12 cellular contexts compared by ENCODE assay signal in the genomic region with DNA sequence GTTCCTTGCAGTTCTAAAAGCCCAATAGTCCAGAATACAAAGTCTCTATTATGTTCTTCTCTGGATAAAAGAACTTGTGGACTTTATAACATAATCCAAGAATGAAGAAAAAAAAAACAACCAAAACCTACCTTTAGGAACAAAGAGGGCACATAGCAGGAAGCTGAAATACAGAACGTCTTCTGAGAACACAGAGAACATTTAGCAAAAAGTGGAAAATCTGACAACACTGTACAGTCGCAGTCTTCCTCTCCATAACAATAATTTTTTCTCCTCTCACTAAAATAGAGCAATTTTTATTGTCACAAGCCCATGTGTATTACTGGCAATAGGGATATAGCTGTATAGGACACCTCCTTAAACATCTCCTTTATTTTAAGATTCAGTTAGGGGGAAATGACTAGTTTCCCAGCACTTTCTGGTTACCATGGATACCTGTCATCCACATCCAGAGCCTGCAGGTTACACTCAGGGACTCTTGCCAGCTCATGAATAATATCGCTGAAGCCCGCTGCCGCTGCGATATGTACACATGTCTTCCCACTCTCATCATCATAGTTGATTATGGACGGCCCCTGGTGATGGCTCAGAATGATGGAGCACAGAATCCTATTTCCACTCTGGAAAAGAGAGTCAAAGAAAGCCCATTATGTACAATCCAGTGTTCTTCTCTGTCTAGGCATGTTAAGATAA.
DNase-seq lines count a peak whose midpoint lies in the region; ATAC-seq and TF ChIP-seq lines count a peak whose summit lies in the region.
"Had no signal": no experiment of that assay in that cellular context is flagged by ENCODE, and none has a peak within 500 bp of the region (broad histone marks: within the 10 kb centered on the region; RNA-seq: fewer than 3 reads in every experiment).

No MANE protein-coding gene starts in this region.

- TF ChIP-seq CTCF in choroid plexus epithelial cell (conservative IDR thresholded peaks at IDR 0.05; ENCODE audit: low read depth, low read length) (no peak), GM10266 (IDR thresholded peaks at IDR 0.05; ENCODE audit: control insufficient read depth, insufficient read depth, low read depth, missing control alignments) (no peak)

- H3K27ac Mint-ChIP-seq in stimulated activated memory B cell treated with anti-CD40 and anti-IgM and Interleukin-4, amounts not matched to agents 10 μg/mL and 1 μg/mL and 100 μg/mL, for 72 hours: no peak overlapping the region

- DNase-seq in activated T-cell treated with anti-CD3 and anti-CD28 coated beads, Interleukin-2, amount 50 U/mL, for 4 hours: peak; percentile 7
- DNase-seq in activated T-cell treated with anti-CD3 and anti-CD28 coated beads for 4 hours (no peak), choroid plexus epithelial cell (ENCODE audit: low read depth) (peak; percentile 43), pulmonary artery endothelial cell (ENCODE audit: low read depth, low spot score) (peak; percentile 92), GM10266 (ENCODE audit: extremely low spot score) (no peak)
- DNase-seq: AML-193, glutamatergic neuron, Kasumi-1, left lung had no signal

- H3K9me3 Mint-ChIP-seq in activated T-cell treated with anti-CD3 and anti-CD28 coated beads, Interleukin-2, amount 50 U/mL, for 4 hours: peaks cover 10% of the 10 kb centered on the region
- peaks cover 6% of the 10 kb centered on the region for H3K9me3 Mint-ChIP-seq in stimulated activated memory B cell treated with anti-CD40 and anti-IgM and Interleukin-4, amounts not matched to agents 10 μg/mL and 1 μg/mL and 100 μg/mL, for 72 hours

- no peaks in the 10 kb centered on the region for H3K27me3 Mint-ChIP-seq in activated T-cell treated with anti-CD3 and anti-CD28 coated beads, Interleukin-2, amount 50 U/mL, for 4 hours (ENCODE audit: low read depth)
- peaks cover 22% of the 10 kb centered on the region for H3K27me3 Mint-ChIP-seq in stimulated activated memory B cell treated with anti-CD40 and anti-IgM and Interleukin-4, amounts not matched to agents 10 μg/mL and 1 μg/mL and 100 μg/mL, for 72 hours

- no peaks in the 10 kb centered on the region for H3K36me3 Mint-ChIP-seq in activated T-cell treated with anti-CD3 and anti-CD28 coated beads, Interleukin-2, amount 50 U/mL, for 4 hours (ENCODE audit: insufficient read depth)
- H3K36me3 Mint-ChIP-seq in stimulated activated memory B cell treated with anti-CD40 and anti-IgM and Interleukin-4, amounts not matched to agents 10 μg/mL and 1 μg/mL and 100 μg/mL, for 72 hours: no peaks in the 10 kb centered on the region

- peaks cover 46% of the 10 kb centered on the region for H3K4me1 Mint-ChIP-seq in activated T-cell treated with anti-CD3 and anti-CD28 coated beads, Interleukin-2, amount 50 U/mL, for 4 hours (ENCODE audit: low read depth)
- H3K4me1 Mint-ChIP-seq in stimulated activated memory B cell treated with anti-CD40 and anti-IgM and Interleukin-4, amounts not matched to agents 10 μg/mL and 1 μg/mL and 100 μg/mL, for 72 hours: no peaks in the 10 kb centered on the region

- ATAC-seq in activated T-cell treated with anti-CD3 and anti-CD28 coated beads, Interleukin-2, amount 50 U/mL, for 4 hours: peak; percentile 35 to 61
- ATAC-seq in SK-N-SH treated with all-trans-retinoic acid at 6 μM for 48 hours (peak; percentile 14; the same call in 2 of the 3 replicates), GM21381 (IDR thresholded peaks at IDR 0.05; ENCODE audit: unreplicated experiment) (no peak)
- no peak for ATAC-seq in stimulated activated memory B cell treated with anti-CD40 and anti-IgM and Interleukin-4, amounts not matched to agents 10 μg/mL and 1 μg/mL and 100 μg/mL, for 72 hours
- ATAC-seq: left lung had no signal

- no peak overlapping the region for H3K4me3 ChIP-seq in choroid plexus epithelial cell (ENCODE audit: low read depth, low read length)
- H3K4me3 ChIP-seq: left lung had no signal

- H3K4me3 Mint-ChIP-seq in activated T-cell treated with anti-CD3 and anti-CD28 coated beads, Interleukin-2, amount 50 U/mL, for 4 hours: peak overlapping the region; percentile 56
- no peak overlapping the region for H3K4me3 Mint-ChIP-seq in stimulated activated memory B cell treated with anti-CD40 and anti-IgM and Interleukin-4, amounts not matched to agents 10 μg/mL and 1 μg/mL and 100 μg/mL, for 72 hours

TF ChIP-seq in SK-N-SH treated with all-trans-retinoic acid at 6 μM for 48 hours, 23 proteins besides CTCF, POLR2A, EP300 and RAD21:
- TF ChIP-seq ZNF565 (CRISPR knock-in tag; conservative IDR thresholded peaks at IDR 0.05; ENCODE audit: low read depth): no peak
- no peak for TF ChIP-seq ZC3H10 (CRISPR knock-in tag; IDR thresholded peaks at IDR 0.05)
- no peak for TF ChIP-seq PPARA (CRISPR knock-in tag; IDR thresholded peaks at IDR 0.05; ENCODE audit: borderline replicate concordance)
- no peak for TF ChIP-seq ISL1 (CRISPR knock-in tag; IDR thresholded peaks at IDR 0.05)
- TF ChIP-seq ESRRG (CRISPR knock-in tag; IDR thresholded peaks at IDR 0.05): no peak
- TF ChIP-seq ZFP3 (CRISPR knock-in tag; IDR thresholded peaks at IDR 0.05): no peak
- TF ChIP-seq CREB5 (CRISPR knock-in tag; IDR thresholded peaks at IDR 0.05; ENCODE audit: low read depth): no peak
- TF ChIP-seq, protein P1, sequence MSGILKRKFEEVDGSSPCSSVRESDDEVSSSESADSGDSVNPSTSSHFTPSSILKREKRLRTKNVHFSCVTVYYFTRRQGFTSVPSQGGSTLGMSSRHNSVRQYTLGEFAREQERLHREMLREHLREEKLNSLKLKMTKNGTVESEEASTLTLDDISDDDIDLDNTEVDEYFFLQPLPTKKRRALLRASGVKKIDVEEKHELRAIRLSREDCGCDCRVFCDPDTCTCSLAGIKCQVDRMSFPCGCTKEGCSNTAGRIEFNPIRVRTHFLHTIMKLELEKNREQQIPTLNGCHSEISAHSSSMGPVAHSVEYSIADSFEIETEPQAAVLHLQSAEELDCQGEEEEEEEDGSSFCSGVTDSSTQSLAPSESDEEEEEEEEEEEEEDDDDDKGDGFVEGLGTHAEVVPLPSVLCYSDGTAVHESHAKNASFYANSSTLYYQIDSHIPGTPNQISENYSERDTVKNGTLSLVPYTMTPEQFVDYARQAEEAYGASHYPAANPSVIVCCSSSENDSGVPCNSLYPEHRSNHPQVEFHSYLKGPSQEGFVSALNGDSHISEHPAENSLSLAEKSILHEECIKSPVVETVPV (CRISPR knock-in tag; IDR thresholded peaks at IDR 0.05): no peak
- TF ChIP-seq RARB (CRISPR knock-in tag; IDR thresholded peaks at IDR 0.05): no peak
- no peak for TF ChIP-seq ARNTL (CRISPR knock-in tag; IDR thresholded peaks at IDR 0.05; ENCODE audit: borderline replicate concordance, low read depth)
- no peak for TF ChIP-seq TCF4 (CRISPR knock-in tag; IDR thresholded peaks at IDR 0.05; ENCODE audit: borderline replicate concordance)
- no peak for TF ChIP-seq ZFP30 (CRISPR knock-in tag; IDR thresholded peaks at IDR 0.05)
- no peak for TF ChIP-seq GLIS3 (CRISPR knock-in tag; IDR thresholded peaks at IDR 0.05)

Comparison
In these comparisons a context has a peak if more than half of its experiments do, and no peak if none do; other contexts are left out.
1. DNase-seq: peak in activated T-cell treated with anti-CD3 and anti-CD28 coated beads, Interleukin-2, amount 50 U/mL, for 4 hours (single experiment), choroid plexus epithelial cell (single experiment) and pulmonary artery endothelial cell (single experiment); none in activated T-cell treated with anti-CD3 and anti-CD28 coated beads for 4 hours (single experiment) and GM10266 (single experiment).
2. ATAC-seq: peak in activated T-cell treated with anti-CD3 and anti-CD28 coated beads, Interleukin-2, amount 50 U/mL, for 4 hours (2 of 2) and SK-N-SH treated with all-trans-retinoic acid at 6 μM for 48 hours (single experiment); none in stimulated activated memory B cell treated with anti-CD40 and anti-IgM and Interleukin-4, amounts not matched to agents 10 μg/mL and 1 μg/mL and 100 μg/mL, for 72 hours (single experiment) and GM21381 (single experiment).